ENCODE assay signal across 25 cellular contexts in the genomic region with DNA sequence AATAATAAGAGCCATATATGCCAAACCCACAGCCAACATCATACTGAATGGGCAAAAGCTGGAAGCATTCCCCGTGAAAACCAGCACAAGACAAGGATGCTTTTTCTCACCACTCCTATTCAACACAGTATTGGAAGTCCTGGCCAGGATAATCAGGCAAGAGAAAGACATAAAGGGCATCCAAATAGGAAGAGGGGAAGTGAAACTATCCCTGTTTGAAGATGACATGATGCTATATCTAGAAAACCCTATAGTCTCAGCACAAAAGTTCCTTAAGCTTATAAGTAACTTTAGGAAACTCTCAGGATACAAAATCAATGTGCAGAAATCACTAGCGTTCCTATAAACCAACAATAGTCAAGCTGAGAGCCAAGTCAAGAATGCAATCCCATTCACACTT.
"Had no signal": no experiment of that assay in that cellular context is flagged by ENCODE, and none has a peak within 500 bp of the region (broad histone marks: within the 10 kb centered on the region; RNA-seq: fewer than 3 reads in every experiment).

No MANE protein-coding gene starts in this region.

- H3K27ac ChIP-seq: HL-60, RWPE1 had no signal

- DNase-seq: KBM-7, NCI-H1092, NCI-H1105 treated with DMSO at 0.1 percent for 48 hours, NCI-H1417 treated with DMSO at 0.1 percent for 48 hours, NCI-H146, NCI-H1694 treated with DMSO at 0.1 percent for 48 hours, NCI-H1930, NCI-H2081, NCI-H2107, NCI-H226, NCI-H446, NCI-H510A, NCI-H524 treated with DMSO at 0.1 percent for 48 hours, NCI-H69, NCI-H774, SHP77, SK-N-SH, SW 1271, T-cell had no signal

- H3K9ac ChIP-seq: SK-N-SH had no signal

- FAIRE-seq: HTR-8/SVneo had no signal

- H3K4me1 Mint-ChIP-seq: IgD-negative memory B cell, T-cell had no signal

- H3K9me3 ChIP-seq: SK-N-SH had no signal

- H3K4me2 ChIP-seq: SK-N-SH had no signal

- H3K9me3 Mint-ChIP-seq: T-helper 1 cell treated with Interleukin-12 subunit alpha and Interleukin-12 subunit beta and Interleukin-4 antibody, amounts not matched to agents 30 μg/mL and 1 μg/mL, for 36 hours had no signal

- H3K4me3 Mint-ChIP-seq: IgD-negative memory B cell; T-cell; T-helper 1 cell treated with Interleukin-12 subunit alpha and Interleukin-12 subunit beta and Interleukin-4 antibody, amounts not matched to agents 30 μg/mL and 1 μg/mL, for 36 hours had no signal

- H3K27ac Mint-ChIP-seq: IgD-negative memory B cell; T-cell; T-helper 1 cell treated with Interleukin-12 subunit alpha and Interleukin-12 subunit beta and Interleukin-4 antibody, amounts not matched to agents 30 μg/mL and 1 μg/mL, for 36 hours had no signal

- ATAC-seq: Panc1, T-cell had no signal
